ENCODE assay signal across 8 cellular contexts in genomic region chr1:53945433-53946251, GRCh38. TPM values are rescaled to one million over a fixed set of nuclear protein-coding genes. Genes with fewer than 3 reads are reported as not detected.
DNase-seq lines count a peak whose midpoint lies in the region; ATAC-seq, FAIRE-seq and TF ChIP-seq lines count a peak whose summit lies in the region.

Gene IFT25 (minus strand): TSS chr1:53945699. CDS start chr1:53940082, 5,617 bp downstream.

- CTCF ChIA-PET in Caco-2 (lab: Charles Lee): interaction anchor here (0.6 to 1.9 kb wide), 16 partner anchors 11 to 856 kb away, joined by 3 to 16 read pairs (median 4); partner anchors contain the start of genes NDC1, TTC22 and YIPF1
- CTCF ChIA-PET in activated CD8-positive, alpha-beta memory T cell treated with anti-CD3 and anti-CD28 coated beads, Interleukin-2, amount 10 ng/mL, durations not matched to agents 7 days and 5 days (lab: Charles Lee): interaction anchor here (0.9 to 7.4 kb wide), 12 partner anchors 11 to 107 kb away, joined by 3 to 49 read pairs (median 8); partner anchors contain the start of genes TCEANC2, TMEM59 and YIPF1
- CTCF ChIA-PET in H1 (lab: Charles Lee; ENCODE audit: partially characterized antibody): interaction anchor here (0.8 to 3.6 kb wide), 11 partner anchors 11 to 86 kb away, joined by 3 to 19 read pairs (median 3); no protein-coding TSS in a partner anchor

- peak; percentile 63 for ATAC-seq in GM21381 (IDR thresholded peaks at IDR 0.05; ENCODE audit: unreplicated experiment)
- ATAC-seq in activated CD8-positive, alpha-beta memory T cell treated with anti-CD3 and anti-CD28 coated beads, Interleukin-2, amount 10 ng/mL, durations not matched to agents 7 days and 5 days: peak; percentile 75

- H3K27ac Mint-ChIP-seq in Caco-2 (ENCODE audit: unreplicated experiment): peak within 1 kb of the TSS; percentile 89
- peak within 1 kb of the TSS; percentile 96 for H3K27ac Mint-ChIP-seq in activated CD8-positive, alpha-beta memory T cell treated with anti-CD3 and anti-CD28 coated beads, Interleukin-2, amount 10 ng/mL, durations not matched to agents 7 days and 5 days

- peak within 1 kb of the TSS; percentile 41 for H2BK15ac ChIP-seq in H1 (ENCODE audit: low read length)

- H4K8ac ChIP-seq in H1 (ENCODE audit: extremely low read depth, insufficient read depth, low read length): peak within 1 kb of the TSS; percentile 61

- no peaks in the 10 kb centered on the region for H3K27me3 Mint-ChIP-seq in Caco-2 (ENCODE audit: insufficient read depth, unreplicated experiment)
- H3K27me3 Mint-ChIP-seq in activated CD8-positive, alpha-beta memory T cell treated with anti-CD3 and anti-CD28 coated beads, Interleukin-2, amount 10 ng/mL, durations not matched to agents 7 days and 5 days: no peaks in the 10 kb centered on the region

- H2AK5ac ChIP-seq in H1 (ENCODE audit: low read depth, low read length): no peak within 1 kb of the TSS

- peaks cover 14% of the 10 kb centered on the region for H3K23me2 ChIP-seq in H1 (ENCODE audit: low read depth, low read length)

- FAIRE-seq in HTR-8/SVneo (lab: Jason Lieb, UNC): peak; percentile 9
- FAIRE-seq in H1 (lab: Jason Lieb, UNC): no peak

- no peak within 1 kb of the TSS for H3K23ac ChIP-seq in H1 (ENCODE audit: insufficient read length)

- H3K27me3 ChIP-seq in Caco-2 (replicated peaks; ENCODE audit: control insufficient read depth, insufficient read depth, low read length) (no peaks in the 10 kb centered on the region), H1 (replicated peaks in 1 of 4; ENCODE audit: control insufficient read depth in 3 of 4, extremely low read depth in 1 of 4, insufficient read depth in 3 of 4, low read length in 3 of 4) (no peaks in the 10 kb centered on the region)

- no peak for TF ChIP-seq EP300 in H1 (IDR thresholded peaks at IDR 0.05; ENCODE audit: borderline replicate concordance in 1 of 2, low read depth in 2 of 2, low read length in 2 of 2)

- H2BK20ac ChIP-seq in H1 (ENCODE audit: low read length): no peak within 1 kb of the TSS

- intact Hi-C loops in Caco-2 (cut with micrococcal nuclease; ENCODE audit: unreplicated experiment): no loop called here

- no peak within 1 kb of the TSS for H4K91ac ChIP-seq in H1 (replicated peaks; ENCODE audit: insufficient read length, low read length)

- peak within 1 kb of the TSS; percentile 77; the same call in 1 of the 2 replicates for H2BK5ac ChIP-seq in H1 (ENCODE audit: low read depth, low read length)

- no peaks in the 10 kb centered on the region for H3K9me3 ChIP-seq in Caco-2
- no peaks in the 10 kb centered on the region for H3K9me3 ChIP-seq in H1 (ENCODE audit: insufficient read depth in 2 of 2, low read depth in 1 of 2, low read length in 1 of 2)

- H3K4me3 ChIP-seq in Caco-2 (ENCODE audit: low read depth, low read length) (peak within 1 kb of the TSS; percentile 91), H1 (ENCODE audit: extremely low read depth in 1 of 4, insufficient read depth in 2 of 4, low read depth in 3 of 4, low read length in 4 of 4) (peak within 1 kb of the TSS; percentile 77 to 98 (median 79))

- BruUV-seq in Caco-2 (replicated peaks; lab: Mats Ljungman, UMichigan): no TSS peak

- peaks cover 27% of the 10 kb centered on the region for H3K4me1 ChIP-seq in Caco-2
- H3K4me1 ChIP-seq in H1 (replicated peaks in 1 of 4; ENCODE audit: control insufficient read depth in 3 of 4, insufficient read depth in 4 of 4, low read length in 3 of 4): peaks cover 4 to 18% (median 10%) of the 10 kb centered on the region in 4 experiments

- no peak within 1 kb of the TSS for H2BK120ac ChIP-seq in H1 (replicated peaks; ENCODE audit: low read depth, low read length)

- H3K4me3 Mint-ChIP-seq in Caco-2 (ENCODE audit: unreplicated experiment): peak within 1 kb of the TSS; percentile 94
- peak within 1 kb of the TSS; percentile 99 for H3K4me3 Mint-ChIP-seq in activated CD8-positive, alpha-beta memory T cell treated with anti-CD3 and anti-CD28 coated beads, Interleukin-2, amount 10 ng/mL, durations not matched to agents 7 days and 5 days

- WGBS in H1 (ENCODE audit: extremely low coverage in 1 of 2, insufficient coverage in 1 of 2, insufficient read length in 1 of 2, insufficient replicate concordance in 2 of 2, low coverage in 1 of 2, low lambda C conversion rate in 2 of 2, missing lambda C conversion rate in 1 of 2), 2 experiments: 1% methylated on average over 21 of the region's 90 CpGs; no CpG with 5 or more reads in 1 of the 2 experiments

- H3K18ac ChIP-seq in H1 (ENCODE audit: extremely low read depth, low read length): peak within 1 kb of the TSS; percentile 93

- H3K14ac ChIP-seq in H1 (ENCODE audit: insufficient read length): no peak within 1 kb of the TSS

- no peak within 1 kb of the TSS for H3K4ac ChIP-seq in H1 (replicated peaks; ENCODE audit: insufficient read length, low read depth, low read length)

- no peak for TF ChIP-seq RAD21 in H1 (IDR thresholded peaks at IDR 0.05 in 1 of 2, conservative IDR thresholded peaks at IDR 0.05 in 1 of 2; ENCODE audit: low read depth in 2 of 2, low read length in 2 of 2)

- no peaks in the 10 kb centered on the region for H3K9me3 Mint-ChIP-seq in Caco-2 (ENCODE audit: unreplicated experiment)
- H3K9me3 Mint-ChIP-seq in activated CD8-positive, alpha-beta memory T cell treated with anti-CD3 and anti-CD28 coated beads, Interleukin-2, amount 10 ng/mL, durations not matched to agents 7 days and 5 days (ENCODE audit: low read depth): no peaks in the 10 kb centered on the region

- peaks cover 7 to 10% of the 10 kb centered on the region in 2 experiments for H4K20me1 ChIP-seq in H1 (replicated peaks in 1 of 2; ENCODE audit: control insufficient read depth in 1 of 2, insufficient read depth in 2 of 2, low read length in 2 of 2)

- no peak; a peak in 1 of 3 replicates for TF ChIP-seq POLR2A in H1 (IDR thresholded peaks at IDR 0.05; ENCODE audit: control extremely low read depth in 1 of 2, low read depth in 2 of 2, low read length in 2 of 2)

- no peak within 1 kb of the TSS; the same call in 1 of the 2 replicates for H2AFZ ChIP-seq in H1 (ENCODE audit: low read length)

- DNase-seq in Caco-2 (peak; percentile 93 to 95), HTR-8/SVneo (ENCODE audit: insufficient read length, low spot score) (peak; percentile 85), NOMO-1 treated with DMSO at 0.1 percent for 48 hours (lab: John Stamatoyannopoulos, UW; ENCODE audit: unreplicated experiment) (peak; percentile 92), H1 (ENCODE audit: low read depth in 1 of 2, low spot score in 2 of 2) (peak; percentile 73 to 100), mesenteric fat pad (ENCODE audit: low spot score) (peak; percentile 99)
- DNase-seq in activated CD8-positive, alpha-beta memory T cell treated with anti-CD3 and anti-CD28 coated beads, Interleukin-2, amount 10 ng/mL, durations not matched to agents 7 days and 5 days: peak; percentile 98
- peak; percentile 100 for DNase-seq in stimulated activated CD8-positive, alpha-beta memory T cell treated with anti-CD3 and anti-CD28 coated beads, Interleukin-15, amount 100 ng/mL, for 1 hour (ENCODE audit: low read depth)

- H3K56ac ChIP-seq in H1 (replicated peaks; ENCODE audit: insufficient read length, low read depth, low read length): peak within 1 kb of the TSS; percentile 35

- no peak within 1 kb of the TSS for H2BK12ac ChIP-seq in H1 (ENCODE audit: low read depth, low read length)

- H3K36me3 Mint-ChIP-seq in Caco-2 (ENCODE audit: insufficient read depth, unreplicated experiment): peaks cover 15% of the 10 kb centered on the region
- H3K36me3 Mint-ChIP-seq in activated CD8-positive, alpha-beta memory T cell treated with anti-CD3 and anti-CD28 coated beads, Interleukin-2, amount 10 ng/mL, durations not matched to agents 7 days and 5 days: peaks cover 20% of the 10 kb centered on the region

- TF ChIP-seq CTCF in Caco-2 (IDR thresholded peaks at IDR 0.05; ENCODE audit: insufficient read depth in 1 of 2, low read depth in 1 of 2, low read length in 1 of 2, severe bottlenecking in 1 of 2, unreplicated experiment in 1 of 2): no peak
- TF ChIP-seq CTCF in H1 (IDR thresholded peaks at IDR 0.05; ENCODE audit: control extremely low read depth in 1 of 3, insufficient read depth in 1 of 3, low read depth in 1 of 3, low read length in 3 of 3): no peak

- peaks cover 16% of the 10 kb centered on the region for H3K79me1 ChIP-seq in H1 (ENCODE audit: low read depth, low read length)

- H3K9ac ChIP-seq in H1 (replicated peaks in 1 of 4; ENCODE audit: extremely low read depth in 1 of 4, low read depth in 3 of 4, low read length in 3 of 4): peak within 1 kb of the TSS; percentile 45 to 79 (median 68); a peak in 6 of 7 replicates

- H3K27ac ChIP-seq in H1 (ENCODE audit: low read depth, low read length): peak within 1 kb of the TSS; percentile 49; the same call in 1 of the 2 replicates

- POLR2A ChIA-PET in Caco-2 (lab: Charles Lee): interaction anchor here (0.5 to 1.7 kb wide), 13 partner anchors 11 to 1541 kb away, joined by 3 to 13 read pairs (median 4); partner anchors contain the start of genes DIO1, ORC1, PRPF38A and TCEANC2
- POLR2A ChIA-PET in H1 (lab: Charles Lee; ENCODE audit: partially characterized antibody): interaction anchor here (0.6 to 2.1 kb wide), 9 partner anchors 11 to 85 kb away, joined by 3 to 7 read pairs (median 4); no protein-coding TSS in a partner anchor

- peak within 1 kb of the TSS; percentile 82 to 96 for H3K4me2 ChIP-seq in H1 (ENCODE audit: insufficient read depth in 1 of 2, low read depth in 2 of 2, low read length in 2 of 2)

- H4K5ac ChIP-seq in H1 (ENCODE audit: insufficient read length, low read depth, low read length): peak within 1 kb of the TSS; percentile 88

- peaks cover 30% of the 10 kb centered on the region for H3K4me1 Mint-ChIP-seq in Caco-2 (ENCODE audit: low read depth, unreplicated experiment)
- peaks cover 53% of the 10 kb centered on the region for H3K4me1 Mint-ChIP-seq in activated CD8-positive, alpha-beta memory T cell treated with anti-CD3 and anti-CD28 coated beads, Interleukin-2, amount 10 ng/mL, durations not matched to agents 7 days and 5 days

- H3K79me2 ChIP-seq in H1 (ENCODE audit: control insufficient read depth in 1 of 2, insufficient read depth in 2 of 2, low read length in 2 of 2): peaks cover 3 to 49% of the 10 kb centered on the region in 2 experiments; a peak in 2 of 4 replicates

- H3K36me3 ChIP-seq in Caco-2 (ENCODE audit: control insufficient read depth, insufficient read depth, low read length): no peaks in the 10 kb centered on the region
- no peaks in the 10 kb centered on the region; a peak in 2 of 8 replicates for H3K36me3 ChIP-seq in H1 (ENCODE audit: control insufficient read depth in 2 of 4, insufficient read depth in 4 of 4, low read length in 3 of 4)

RNA-seq across cellular contexts. Expression of gene IFT25, which starts in this region (rescaled TPM):
- total RNA-seq in Caco-2 (2022) (31.7 and 35.1 TPM in 2 replicates), mesenteric fat pad (17.2 TPM)
- total RNA-seq in activated CD8-positive, alpha-beta memory T cell treated with anti-CD3 and anti-CD28 coated beads, Interleukin-2, amount 10 ng/mL, durations not matched to agents 7 days and 5 days: 10 to 100 TPM; 69.3 to 82.6 TPM
- 29.7 and 36.3 TPM in 2 replicates for total RNA-seq in H1 (2021; fragmentation: NEBNext Ultra II Directional; extraction: Animal tissue kit (Norgen Biotek cat#: 25700))
- polyA plus RNA-seq in H1 (2011; rRNA removed): 11.3 and 15.0 TPM in 2 replicates
- 22.9 TPM for polyA plus RNA-seq in H1 (2011; cell fraction: cytosol; rRNA removed)
- polyA plus RNA-seq in H1 (2011; cell fraction: nucleus; rRNA removed): 7.7 TPM
- 26.8 to 58.2 TPM (median 33.2 TPM) in 4 replicates for polyA plus RNA-seq in H1 (2012, experiment 1 of 2)
- polyA plus RNA-seq in H1 (2012, experiment 2 of 2): 24.3 TPM
- polyA plus RNA-seq in H1 (2013, experiment 1 of 2): 40.4 TPM
- 42.1 TPM for polyA plus RNA-seq in H1 (2013, experiment 2 of 2)
- 4.2 and 5.5 TPM in 2 replicates for polyA minus RNA-seq in H1 (2011; rRNA and poly(A)+ RNA removed)
- 6.2 TPM for polyA minus RNA-seq in H1 (2011; cell fraction: cytosol; rRNA and poly(A)+ RNA removed)
- 9.7 TPM for polyA minus RNA-seq in H1 (2011; cell fraction: nucleus; rRNA and poly(A)+ RNA removed)

Comparison
In these comparisons a context has a peak if more than half of its experiments do, and no peak if none do; other contexts are left out.
1. Peak in every context shown above with its lines: DNase-seq, ATAC-seq, H3K4me3 ChIP-seq and H3K27ac ChIP-seq.